7 cellular contexts compared by ENCODE assay signal in genomic region chr2:231947112-231947511, GRCh38. TPM values are rescaled to one million over a fixed set of nuclear protein-coding genes. Genes with fewer than 3 reads are reported as not detected.
"Had no signal": no experiment of that assay in that cellular context is flagged by ENCODE, and none has a peak within 500 bp of the region (broad histone marks: within the 10 kb centered on the region; RNA-seq: fewer than 3 reads in every experiment).

No MANE protein-coding gene starts in this region.

RNA-seq across cellular contexts. Expression of gene NPPC, which starts 20.9 kb away (rescaled TPM):
- total RNA-seq: activated B cell treated with CpG ODN at 0.5 μM for 24 hours; activated CD4-positive, alpha-beta memory T cell treated with anti-CD3 and anti-CD28 coated beads, Interleukin-2, amount 10 ng/mL, durations not matched to agents 7 days and 5 days; activated CD4-positive, alpha-beta T cell treated with anti-CD3 and anti-CD28 coated beads, Interleukin-2, amount 10 ng/mL, durations not matched to agents 7 days and 5 days; activated CD8-positive, alpha-beta memory T cell treated with anti-CD3 and anti-CD28 coated beads, Interleukin-2, amount 10 ng/mL, durations not matched to agents 7 days and 5 days; T-helper 1 cell treated with Interleukin-12 subunit alpha and Interleukin-12 subunit beta and Interleukin-4 antibody, amounts not matched to agents 30 ng/mL and 1 ng/mL, for 36 hours; T-helper 17 cell; T-helper 2 cell treated with Interferon-gamma antibody and Interleukin-4, amounts not matched to agents 100 ng/mL and 5 ng/mL, for 36 hours had no signal
